In the genomic region with DNA sequence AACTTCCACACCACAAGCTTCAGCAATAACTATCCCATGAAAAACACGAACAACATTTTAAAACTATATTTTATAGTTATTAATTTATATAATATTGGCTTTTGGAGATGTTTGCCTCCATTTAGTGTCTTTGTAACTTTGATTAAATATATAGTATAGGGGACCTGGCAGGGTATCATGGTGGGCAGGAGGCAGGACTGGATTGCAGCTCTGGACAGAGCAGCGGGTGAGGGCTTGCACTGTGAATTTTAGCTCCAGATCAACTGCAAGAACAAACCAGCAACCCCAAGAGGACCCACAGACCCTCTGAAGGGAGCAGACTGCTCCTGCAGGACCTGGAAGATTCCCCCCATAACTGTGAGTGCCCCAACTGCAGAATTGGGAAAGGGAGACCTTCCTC, we compare ENCODE assay signal across 26 cellular contexts.
"Had no signal": no experiment of that assay in that cellular context is flagged by ENCODE, and none has a peak within 500 bp of the region (broad histone marks: within the 10 kb centered on the region; RNA-seq: fewer than 3 reads in every experiment).

No MANE protein-coding gene starts in this region.

- FAIRE-seq: endometrium, endothelial cell of umbilical vein had no signal

- H3K36me3 ChIP-seq: ascending aorta, breast epithelium, cardiac muscle cell, colonic mucosa, esophagus squamous epithelium, gastroesophageal sphincter had no signal

- H3K4me3 ChIP-seq: ascending aorta, breast epithelium, cardiac muscle cell, colonic mucosa, esophagus squamous epithelium, gastroesophageal sphincter had no signal

- H3K4me1 ChIP-seq: ascending aorta, breast epithelium, colonic mucosa, esophagus squamous epithelium, gastroesophageal sphincter had no signal

- ATAC-seq: activated CD4-positive, alpha-beta T cell treated with anti-CD3 and anti-CD28 coated beads for 36 hours; activated CD8-positive, alpha-beta memory T cell treated with anti-CD3 and anti-CD28 coated beads, Interleukin-2, amount 10 ng/mL, durations not matched to agents 7 days and 5 days; activated CD8-positive, alpha-beta T cell treated with anti-CD3 and anti-CD28 coated beads, Interleukin-2, amount 10 ng/mL, durations not matched to agents 7 days and 5 days; gastroesophageal sphincter had no signal

- H3K27me3 ChIP-seq: ascending aorta, breast epithelium, cardiac muscle cell, colonic mucosa, esophagus squamous epithelium, gastroesophageal sphincter had no signal

- H3K9me3 ChIP-seq: ascending aorta, colonic mucosa, esophagus squamous epithelium, gastroesophageal sphincter had no signal

- H3K27ac ChIP-seq: ascending aorta, breast epithelium, cardiac muscle cell, colonic mucosa, epithelial cell of prostate, esophagus squamous epithelium, gastroesophageal sphincter had no signal

- DNase-seq: activated CD4-positive, alpha-beta memory T cell treated with anti-CD3 and anti-CD28 coated beads for 36 hours; activated CD4-positive, alpha-beta T cell treated with anti-CD3 and anti-CD28 coated beads for 36 hours; activated CD4-positive, alpha-beta T cell treated with anti-CD3 and anti-CD28 coated beads, Interleukin-2, amount 10 ng/mL, durations not matched to agents 24 days and 14 days; activated CD4-positive, CD25-positive, alpha-beta regulatory T cell; activated CD4-positive, CD25-positive, alpha-beta regulatory T cell treated with anti-CD3 and anti-CD28 coated beads, Interleukin-2, amount 50 U/mL, for 72 hours; activated CD8-positive, alpha-beta memory T cell treated with anti-CD3 and anti-CD28 coated beads, Interleukin-2, amount 10 ng/mL, durations not matched to agents 7 days and 5 days; activated CD8-positive, alpha-beta memory T cell treated with anti-CD3 and anti-CD28 coated beads, Interleukin-2, amount 50 U/mL, for 4 hours; activated CD8-positive, alpha-beta T cell treated with anti-CD3 and anti-CD28 coated beads, Interleukin-2, amount 10 ng/mL, durations not matched to agents 7 days and 5 days; activated effector memory CD4-positive, alpha-beta T cell treated with anti-CD3 and anti-CD28 coated beads, Interleukin-2, amount 50 U/mL, for 16 hours; activated naive CD4-positive, alpha-beta T cell treated with anti-CD3 and anti-CD28 coated beads for 36 hours; activated T-cell treated with anti-CD3 and anti-CD28 coated beads, Interleukin-2, amount 50 U/mL, for 1 hour; activated T-cell treated with anti-CD3 and anti-CD28 coated beads, Interleukin-2, amount 50 U/mL, for 48 hours; central memory CD4-positive, alpha-beta T cell; cerebellar nuclear complex; colonic mucosa; effector CD8-positive, alpha-beta T cell; esophagus squamous epithelium; foreskin melanocyte; T-helper 2 cell had no signal
